Comparison of ENCODE assay signal across 1 cellular context in the genomic region with DNA sequence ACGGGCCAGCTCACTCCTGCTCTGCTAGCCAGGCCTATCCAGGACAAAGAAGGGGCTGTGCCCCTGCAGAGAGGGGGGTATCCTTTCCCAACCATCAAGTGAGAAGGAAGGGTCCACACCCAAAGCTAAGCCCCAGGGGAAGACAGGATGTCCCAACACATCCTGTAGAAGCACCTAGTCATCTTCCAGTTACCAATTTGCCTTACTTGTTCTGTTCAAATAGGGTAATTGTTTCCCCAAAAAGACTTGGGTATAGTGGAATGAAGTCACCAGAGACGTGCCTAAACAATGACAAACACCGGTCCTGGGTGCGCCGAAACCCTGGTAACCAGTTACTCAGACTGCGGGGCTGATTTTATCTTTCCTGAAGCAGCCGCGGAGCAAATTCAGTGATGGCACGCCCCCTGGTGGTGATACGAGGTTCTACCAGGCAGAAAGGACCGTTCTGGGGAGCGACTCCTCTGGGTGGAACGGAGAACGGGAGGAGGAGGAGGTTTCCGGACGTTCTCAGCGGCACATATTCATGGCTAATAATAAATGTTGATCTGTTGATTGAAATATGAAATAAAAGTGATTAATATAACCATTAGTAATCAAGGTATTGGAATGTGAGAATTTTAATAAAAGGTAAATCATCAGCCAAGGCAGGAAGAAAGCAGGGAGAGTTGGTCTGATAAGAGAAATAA.
TF ChIP-seq lines count a peak whose summit lies in the region.

No MANE protein-coding gene starts in this region.

TF ChIP-seq in K562, 482 proteins besides CTCF, POLR2A, EP300 and RAD21 (continued from another document and continues in another):
- TF ChIP-seq, protein P1, sequence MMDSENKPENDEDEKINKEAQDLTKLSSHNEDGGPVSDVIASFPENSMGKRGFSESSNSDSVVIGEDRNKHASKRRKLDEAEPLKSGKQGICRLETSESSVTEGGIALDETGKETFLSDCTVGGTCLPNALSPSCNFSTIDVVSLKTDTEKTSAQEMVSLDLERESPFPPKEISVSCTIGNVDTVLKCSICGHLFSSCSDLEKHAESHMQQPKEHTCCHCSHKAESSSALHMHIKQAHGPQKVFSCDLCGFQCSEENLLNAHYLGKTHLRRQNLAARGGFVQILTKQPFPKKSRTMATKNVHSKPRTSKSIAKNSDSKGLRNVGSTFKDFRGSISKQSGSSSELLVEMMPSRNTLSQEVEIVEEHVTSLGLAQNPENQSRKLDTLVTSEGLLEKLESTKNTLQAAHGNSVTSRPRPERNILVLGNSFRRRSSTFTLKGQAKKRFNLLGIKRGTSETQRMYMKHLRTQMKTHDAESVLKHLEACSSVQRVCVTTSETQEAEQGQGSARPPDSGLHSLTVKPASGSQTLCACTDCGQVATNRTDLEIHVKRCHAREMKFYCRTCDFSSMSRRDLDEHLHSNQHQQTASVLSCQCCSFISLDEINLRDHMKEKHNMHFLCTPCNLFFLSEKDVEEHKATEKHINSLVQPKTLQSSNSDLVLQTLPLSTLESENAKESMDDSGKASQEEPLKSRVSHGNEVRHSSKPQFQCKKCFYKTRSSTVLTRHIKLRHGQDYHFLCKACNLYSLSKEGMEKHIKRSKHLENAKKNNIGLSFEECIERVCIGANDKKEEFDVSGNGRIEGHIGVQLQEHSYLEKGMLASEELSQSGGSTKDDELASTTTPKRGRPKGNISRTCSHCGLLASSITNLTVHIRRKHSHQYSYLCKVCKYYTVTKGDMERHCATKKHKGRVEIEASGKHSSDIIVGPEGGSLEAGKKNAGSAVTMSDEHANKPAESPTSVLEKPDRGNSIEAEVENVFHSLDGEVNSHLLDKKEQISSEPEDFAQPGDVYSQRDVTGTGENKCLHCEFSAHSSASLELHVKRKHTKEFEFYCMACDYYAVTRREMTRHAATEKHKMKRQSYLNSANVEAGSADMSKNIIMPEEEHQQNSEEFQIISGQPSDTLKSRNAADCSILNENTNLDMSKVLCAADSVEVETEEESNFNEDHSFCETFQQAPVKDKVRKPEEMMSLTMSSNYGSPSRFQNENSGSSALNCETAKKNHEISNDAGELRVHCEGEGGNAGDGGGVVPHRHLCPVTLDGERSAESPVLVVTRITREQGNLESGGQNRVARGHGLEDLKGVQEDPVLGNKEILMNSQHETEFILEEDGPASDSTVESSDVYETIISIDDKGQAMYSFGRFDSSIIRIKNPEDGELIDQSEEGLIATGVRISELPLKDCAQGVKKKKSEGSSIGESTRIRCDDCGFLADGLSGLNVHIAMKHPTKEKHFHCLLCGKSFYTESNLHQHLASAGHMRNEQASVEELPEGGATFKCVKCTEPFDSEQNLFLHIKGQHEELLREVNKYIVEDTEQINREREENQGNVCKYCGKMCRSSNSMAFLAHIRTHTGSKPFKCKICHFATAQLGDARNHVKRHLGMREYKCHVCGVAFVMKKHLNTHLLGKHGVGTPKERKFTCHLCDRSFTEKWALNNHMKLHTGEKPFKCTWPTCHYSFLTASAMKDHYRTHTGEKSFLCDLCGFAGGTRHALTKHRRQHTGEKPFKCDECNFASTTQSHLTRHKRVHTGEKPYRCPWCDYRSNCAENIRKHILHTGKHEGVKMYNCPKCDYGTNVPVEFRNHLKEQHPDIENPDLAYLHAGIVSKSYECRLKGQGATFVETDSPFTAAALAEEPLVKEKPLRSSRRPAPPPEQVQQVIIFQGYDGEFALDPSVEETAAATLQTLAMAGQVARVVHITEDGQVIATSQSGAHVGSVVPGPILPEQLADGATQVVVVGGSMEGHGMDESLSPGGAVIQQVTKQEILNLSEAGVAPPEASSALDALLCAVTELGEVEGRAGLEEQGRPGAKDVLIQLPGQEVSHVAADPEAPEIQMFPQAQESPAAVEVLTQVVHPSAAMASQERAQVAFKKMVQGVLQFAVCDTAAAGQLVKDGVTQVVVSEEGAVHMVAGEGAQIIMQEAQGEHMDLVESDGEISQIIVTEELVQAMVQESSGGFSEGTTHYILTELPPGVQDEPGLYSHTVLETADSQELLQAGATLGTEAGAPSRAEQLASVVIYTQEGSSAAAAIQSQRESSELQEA (IDR thresholded peaks at IDR 0.05; ENCODE audit: low read depth) = no peak
- TF ChIP-seq BMI1 (IDR thresholded peaks at IDR 0.05; ENCODE audit: low read length) = peak; percentile 27; the same call in 1 of the 2 replicates
- TF ChIP-seq TRIM28 (IDR thresholded peaks at IDR 0.05) = no peak; the same call in 1 of the 2 replicates
- TF ChIP-seq NRF1 (conservative IDR thresholded peaks at IDR 0.05 in 1 of 2, IDR thresholded peaks at IDR 0.05 in 1 of 2) = peak; percentile 41 to 50; a peak in 3 of 4 replicates
- peak; percentile 74 for TF ChIP-seq ATF7 (IDR thresholded peaks at IDR 0.05)
- TF ChIP-seq ZNF589 (CRISPR knock-in tag; IDR thresholded peaks at IDR 0.05; ENCODE audit: low read depth) = peak; percentile 34; the same call in 1 of the 2 replicates
- peak; percentile 28; the same call in 1 of the 2 replicates for TF ChIP-seq TCF3 (CRISPR knock-in tag; IDR thresholded peaks at IDR 0.05)
- peak; percentile 24; the same call in 1 of the 2 replicates for TF ChIP-seq TARDBP (IDR thresholded peaks at IDR 0.05)
- TF ChIP-seq GTF2F1 (IDR thresholded peaks at IDR 0.05; ENCODE audit: low read depth, low read length) = no peak
- peak; percentile 26 to 78; a peak in 2 of 4 replicates for TF ChIP-seq MAZ (CRISPR knock-in tag; conservative IDR thresholded peaks at IDR 0.05 in 1 of 2, IDR thresholded peaks at IDR 0.05 in 1 of 2)
- TF ChIP-seq SRSF1 (IDR thresholded peaks at IDR 0.05; ENCODE audit: low read depth, low read length) = no peak
- TF ChIP-seq, protein P2, sequence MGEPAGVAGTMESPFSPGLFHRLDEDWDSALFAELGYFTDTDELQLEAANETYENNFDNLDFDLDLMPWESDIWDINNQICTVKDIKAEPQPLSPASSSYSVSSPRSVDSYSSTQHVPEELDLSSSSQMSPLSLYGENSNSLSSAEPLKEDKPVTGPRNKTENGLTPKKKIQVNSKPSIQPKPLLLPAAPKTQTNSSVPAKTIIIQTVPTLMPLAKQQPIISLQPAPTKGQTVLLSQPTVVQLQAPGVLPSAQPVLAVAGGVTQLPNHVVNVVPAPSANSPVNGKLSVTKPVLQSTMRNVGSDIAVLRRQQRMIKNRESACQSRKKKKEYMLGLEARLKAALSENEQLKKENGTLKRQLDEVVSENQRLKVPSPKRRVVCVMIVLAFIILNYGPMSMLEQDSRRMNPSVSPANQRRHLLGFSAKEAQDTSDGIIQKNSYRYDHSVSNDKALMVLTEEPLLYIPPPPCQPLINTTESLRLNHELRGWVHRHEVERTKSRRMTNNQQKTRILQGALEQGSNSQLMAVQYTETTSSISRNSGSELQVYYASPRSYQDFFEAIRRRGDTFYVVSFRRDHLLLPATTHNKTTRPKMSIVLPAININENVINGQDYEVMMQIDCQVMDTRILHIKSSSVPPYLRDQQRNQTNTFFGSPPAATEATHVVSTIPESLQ (CRISPR knock-in tag; IDR thresholded peaks at IDR 0.05) = no peak
- TF ChIP-seq CBFA2T2 (conservative IDR thresholded peaks at IDR 0.05) = no peak
- TF ChIP-seq BHLHE40 (IDR thresholded peaks at IDR 0.05; ENCODE audit: low read length) = 0 out of 2 replicates have a peak, but pooled peaks have one; percentile 24
- peak; percentile 78 for TF ChIP-seq HNRNPLL (IDR thresholded peaks at IDR 0.05; ENCODE audit: low read depth, low read length, poor library complexity, severe bottlenecking)
- TF ChIP-seq MXI1 (IDR thresholded peaks at IDR 0.05; ENCODE audit: low read depth, low read length) = 0 out of 2 replicates have a peak, but pooled peaks have one; percentile 23
- TF ChIP-seq IRF2 (CRISPR knock-in tag; IDR thresholded peaks at IDR 0.05) = no peak
- TF ChIP-seq ATF1 (CRISPR knock-in tag; IDR thresholded peaks at IDR 0.05) = no peak
- 0 out of 2 replicates have a peak, but pooled peaks have one; percentile 35 for TF ChIP-seq ATF1 (tag; IDR thresholded peaks at IDR 0.05)
- TF ChIP-seq ARID1B (IDR thresholded peaks at IDR 0.05) = 0 out of 2 replicates have a peak, but pooled peaks have one; percentile 31
- TF ChIP-seq, protein P3, sequence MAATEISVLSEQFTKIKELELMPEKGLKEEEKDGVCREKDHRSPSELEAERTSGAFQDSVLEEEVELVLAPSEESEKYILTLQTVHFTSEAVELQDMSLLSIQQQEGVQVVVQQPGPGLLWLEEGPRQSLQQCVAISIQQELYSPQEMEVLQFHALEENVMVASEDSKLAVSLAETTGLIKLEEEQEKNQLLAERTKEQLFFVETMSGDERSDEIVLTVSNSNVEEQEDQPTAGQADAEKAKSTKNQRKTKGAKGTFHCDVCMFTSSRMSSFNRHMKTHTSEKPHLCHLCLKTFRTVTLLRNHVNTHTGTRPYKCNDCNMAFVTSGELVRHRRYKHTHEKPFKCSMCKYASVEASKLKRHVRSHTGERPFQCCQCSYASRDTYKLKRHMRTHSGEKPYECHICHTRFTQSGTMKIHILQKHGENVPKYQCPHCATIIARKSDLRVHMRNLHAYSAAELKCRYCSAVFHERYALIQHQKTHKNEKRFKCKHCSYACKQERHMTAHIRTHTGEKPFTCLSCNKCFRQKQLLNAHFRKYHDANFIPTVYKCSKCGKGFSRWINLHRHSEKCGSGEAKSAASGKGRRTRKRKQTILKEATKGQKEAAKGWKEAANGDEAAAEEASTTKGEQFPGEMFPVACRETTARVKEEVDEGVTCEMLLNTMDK (IDR thresholded peaks at IDR 0.05; ENCODE audit: borderline replicate concordance, insufficient read depth, low read depth, low read length, poor library complexity, severe bottlenecking) = peak; percentile 36
- TF ChIP-seq, protein P4, sequence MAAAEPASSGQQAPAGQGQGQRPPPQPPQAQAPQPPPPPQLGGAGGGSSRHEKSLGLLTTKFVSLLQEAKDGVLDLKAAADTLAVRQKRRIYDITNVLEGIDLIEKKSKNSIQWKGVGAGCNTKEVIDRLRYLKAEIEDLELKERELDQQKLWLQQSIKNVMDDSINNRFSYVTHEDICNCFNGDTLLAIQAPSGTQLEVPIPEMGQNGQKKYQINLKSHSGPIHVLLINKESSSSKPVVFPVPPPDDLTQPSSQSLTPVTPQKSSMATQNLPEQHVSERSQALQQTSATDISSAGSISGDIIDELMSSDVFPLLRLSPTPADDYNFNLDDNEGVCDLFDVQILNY (CRISPR knock-in tag; IDR thresholded peaks at IDR 0.05) = no peak
- TF ChIP-seq, protein P5, sequence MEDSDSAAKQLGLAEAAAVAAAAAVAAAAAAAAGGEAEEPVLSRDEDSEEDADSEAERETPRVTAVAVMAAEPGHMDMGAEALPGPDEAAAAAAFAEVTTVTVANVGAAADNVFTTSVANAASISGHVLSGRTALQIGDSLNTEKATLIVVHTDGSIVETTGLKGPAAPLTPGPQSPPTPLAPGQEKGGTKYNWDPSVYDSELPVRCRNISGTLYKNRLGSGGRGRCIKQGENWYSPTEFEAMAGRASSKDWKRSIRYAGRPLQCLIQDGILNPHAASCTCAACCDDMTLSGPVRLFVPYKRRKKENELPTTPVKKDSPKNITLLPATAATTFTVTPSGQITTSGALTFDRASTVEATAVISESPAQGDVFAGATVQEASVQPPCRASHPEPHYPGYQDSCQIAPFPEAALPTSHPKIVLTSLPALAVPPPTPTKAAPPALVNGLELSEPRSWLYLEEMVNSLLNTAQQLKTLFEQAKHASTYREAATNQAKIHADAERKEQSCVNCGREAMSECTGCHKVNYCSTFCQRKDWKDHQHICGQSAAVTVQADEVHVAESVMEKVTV (CRISPR knock-in tag; IDR thresholded peaks at IDR 0.05) = peak; percentile 98
- peak; percentile 81 for TF ChIP-seq RFX1 (IDR thresholded peaks at IDR 0.05)
- TF ChIP-seq, protein P6, sequence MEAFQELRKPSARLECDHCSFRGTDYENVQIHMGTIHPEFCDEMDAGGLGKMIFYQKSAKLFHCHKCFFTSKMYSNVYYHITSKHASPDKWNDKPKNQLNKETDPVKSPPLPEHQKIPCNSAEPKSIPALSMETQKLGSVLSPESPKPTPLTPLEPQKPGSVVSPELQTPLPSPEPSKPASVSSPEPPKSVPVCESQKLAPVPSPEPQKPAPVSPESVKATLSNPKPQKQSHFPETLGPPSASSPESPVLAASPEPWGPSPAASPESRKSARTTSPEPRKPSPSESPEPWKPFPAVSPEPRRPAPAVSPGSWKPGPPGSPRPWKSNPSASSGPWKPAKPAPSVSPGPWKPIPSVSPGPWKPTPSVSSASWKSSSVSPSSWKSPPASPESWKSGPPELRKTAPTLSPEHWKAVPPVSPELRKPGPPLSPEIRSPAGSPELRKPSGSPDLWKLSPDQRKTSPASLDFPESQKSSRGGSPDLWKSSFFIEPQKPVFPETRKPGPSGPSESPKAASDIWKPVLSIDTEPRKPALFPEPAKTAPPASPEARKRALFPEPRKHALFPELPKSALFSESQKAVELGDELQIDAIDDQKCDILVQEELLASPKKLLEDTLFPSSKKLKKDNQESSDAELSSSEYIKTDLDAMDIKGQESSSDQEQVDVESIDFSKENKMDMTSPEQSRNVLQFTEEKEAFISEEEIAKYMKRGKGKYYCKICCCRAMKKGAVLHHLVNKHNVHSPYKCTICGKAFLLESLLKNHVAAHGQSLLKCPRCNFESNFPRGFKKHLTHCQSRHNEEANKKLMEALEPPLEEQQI (IDR thresholded peaks at IDR 0.05) = peak; percentile 61
- TF ChIP-seq MIER1 (IDR thresholded peaks at IDR 0.05; ENCODE audit: low read depth) = no peak
- no peak for TF ChIP-seq POLR2B (IDR thresholded peaks at IDR 0.05; ENCODE audit: low read depth, partially characterized antibody)
- TF ChIP-seq MCM7 (IDR thresholded peaks at IDR 0.05) = no peak
- peak; percentile 53; the same call in 1 of the 2 replicates for TF ChIP-seq NBN (IDR thresholded peaks at IDR 0.05; ENCODE audit: low read depth)
- peak; percentile 27; the same call in 1 of the 2 replicates for TF ChIP-seq MEF2A (IDR thresholded peaks at IDR 0.05; ENCODE audit: control insufficient read depth, low read depth, low read length)
- TF ChIP-seq TBP (optimal IDR thresholded peaks at IDR 0.05; ENCODE audit: low read depth, low read length) = peak; percentile 29
- TF ChIP-seq, protein P7, sequence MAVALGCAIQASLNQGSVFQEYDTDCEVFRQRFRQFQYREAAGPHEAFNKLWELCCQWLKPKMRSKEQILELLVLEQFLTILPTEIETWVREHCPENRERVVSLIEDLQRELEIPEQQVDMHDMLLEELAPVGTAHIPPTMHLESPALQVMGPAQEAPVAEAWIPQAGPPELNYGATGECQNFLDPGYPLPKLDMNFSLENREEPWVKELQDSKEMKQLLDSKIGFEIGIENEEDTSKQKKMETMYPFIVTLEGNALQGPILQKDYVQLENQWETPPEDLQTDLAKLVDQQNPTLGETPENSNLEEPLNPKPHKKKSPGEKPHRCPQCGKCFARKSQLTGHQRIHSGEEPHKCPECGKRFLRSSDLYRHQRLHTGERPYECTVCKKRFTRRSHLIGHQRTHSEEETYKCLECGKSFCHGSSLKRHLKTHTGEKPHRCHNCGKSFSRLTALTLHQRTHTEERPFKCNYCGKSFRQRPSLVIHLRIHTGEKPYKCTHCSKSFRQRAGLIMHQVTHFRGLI (CRISPR knock-in tag; IDR thresholded peaks at IDR 0.05) = no peak
- TF ChIP-seq SOX6 (IDR thresholded peaks at IDR 0.05) = peak; percentile 75
- TF ChIP-seq PTTG1 (tag; IDR thresholded peaks at IDR 0.05; ENCODE audit: low read depth) = no peak
- peak; percentile 91; the same call in 1 of the 2 replicates for TF ChIP-seq CC2D1A (IDR thresholded peaks at IDR 0.05)
- TF ChIP-seq XRCC5 (IDR thresholded peaks at IDR 0.05; ENCODE audit: low read depth, low read length) = peak; percentile 69; the same call in 1 of the 2 replicates
- peak; percentile 75; the same call in 1 of the 2 replicates for TF ChIP-seq JUND (IDR thresholded peaks at IDR 0.05; ENCODE audit: borderline replicate concordance, low read depth, low read length)
- TF ChIP-seq JUND (tag; IDR thresholded peaks at IDR 0.05; ENCODE audit: borderline replicate concordance, low read depth, low read length) = peak; percentile 76; the same call in 2 of the 3 replicates
- no peak for TF ChIP-seq XRCC4 (IDR thresholded peaks at IDR 0.05; ENCODE audit: extremely low read depth, insufficient read depth, insufficient read length)
